In genomic region chr2:23351388-23352141, GRCh38 we compare ENCODE assay signal across 8 cellular contexts. TPM values are rescaled to one million over a fixed set of nuclear protein-coding genes. Genes with fewer than 3 reads are reported as not detected.
DNase-seq lines count a peak whose midpoint lies in the region; ATAC-seq and TF ChIP-seq lines count a peak whose summit lies in the region.

No MANE protein-coding gene starts in this region.

- no peak overlapping the region for H3K27ac ChIP-seq in foreskin keratinocyte
- H3K27ac ChIP-seq in thoracic aorta: no peak overlapping the region

- H3K9me3 ChIP-seq in neuron (ENCODE audit: low read length): no peaks in the 10 kb centered on the region
- no peaks in the 10 kb centered on the region for H3K9me3 ChIP-seq in thoracic aorta

- ATAC-seq in GM18519 (IDR thresholded peaks at IDR 0.05; ENCODE audit: low FRiP score, unreplicated experiment) (peak; percentile 90), HG02981 (IDR thresholded peaks at IDR 0.05; ENCODE audit: unreplicated experiment) (peak; percentile 92), foreskin keratinocyte (peak; percentile 95), thoracic aorta (ENCODE audit: insufficient number of reproducible peaks, low FRiP score, low read depth) (no peak)

- H3K27me3 ChIP-seq in foreskin keratinocyte (peaks cover 8% of the 10 kb centered on the region), neuron (ENCODE audit: insufficient read depth, low read length) (no peaks in the 10 kb centered on the region), thoracic aorta (replicated peaks; ENCODE audit: insufficient read depth) (no peaks in the 10 kb centered on the region)

- TF ChIP-seq CTCF in AG09319 (IDR thresholded peaks at IDR 0.05; ENCODE audit: low read depth, low read length) (peak; percentile 90), foreskin keratinocyte (conservative IDR thresholded peaks at IDR 0.05) (peak; percentile 86), thoracic aorta (IDR thresholded peaks at IDR 0.05) (peak; percentile 90)

- peak overlapping the region; percentile 66 for H2AFZ ChIP-seq in neuron (ENCODE audit: low read depth, low read length)

- no peaks in the 10 kb centered on the region for H3K4me1 ChIP-seq in foreskin keratinocyte
- H3K4me1 ChIP-seq in neuron (ENCODE audit: insufficient read depth, low read length): peaks cover 11% of the 10 kb centered on the region
- H3K4me1 ChIP-seq in thoracic aorta (ENCODE audit: control insufficient read depth in 1 of 2, low read depth in 2 of 2): peaks cover 7 to 8% of the 10 kb centered on the region in 2 donors

- H3K36me3 ChIP-seq in neuron (ENCODE audit: insufficient read depth, low read length): no peaks in the 10 kb centered on the region
- no peaks in the 10 kb centered on the region for H3K36me3 ChIP-seq in thoracic aorta

- H3K4me3 ChIP-seq in neuron (ENCODE audit: low read length) (no peak overlapping the region), thoracic aorta (peak overlapping the region; percentile 53)

- peak; percentile 37 for DNase-seq in AG09319 (ENCODE audit: extremely low read depth, low read depth)
- peak; percentile 21 for DNase-seq in NCI-H526 treated with DMSO at 0.1 percent for 48 hours (lab: John Stamatoyannopoulos, UW)
- DNase-seq in activated T-cell treated with anti-CD3 and anti-CD28 coated beads, Interleukin-2, amount 50 U/mL, for 1 hour: peak; percentile 47
- DNase-seq in foreskin keratinocyte: peak in 1 of 2 donors; percentile 48
- DNase-seq in thoracic aorta (ENCODE audit: low spot score): peak; percentile 18

RNA-seq across cellular contexts. Expression of gene KLHL29, which starts 33.4 kb away (rescaled TPM):
- total RNA-seq in foreskin keratinocyte (6.3 and 6.4 TPM in 2 replicates), thoracic aorta (10 to 100 TPM; 18.5 to 24.4 TPM)
- polyA plus RNA-seq in foreskin keratinocyte: 2.5 and 3.0 TPM in 2 replicates
